In the genomic region with DNA sequence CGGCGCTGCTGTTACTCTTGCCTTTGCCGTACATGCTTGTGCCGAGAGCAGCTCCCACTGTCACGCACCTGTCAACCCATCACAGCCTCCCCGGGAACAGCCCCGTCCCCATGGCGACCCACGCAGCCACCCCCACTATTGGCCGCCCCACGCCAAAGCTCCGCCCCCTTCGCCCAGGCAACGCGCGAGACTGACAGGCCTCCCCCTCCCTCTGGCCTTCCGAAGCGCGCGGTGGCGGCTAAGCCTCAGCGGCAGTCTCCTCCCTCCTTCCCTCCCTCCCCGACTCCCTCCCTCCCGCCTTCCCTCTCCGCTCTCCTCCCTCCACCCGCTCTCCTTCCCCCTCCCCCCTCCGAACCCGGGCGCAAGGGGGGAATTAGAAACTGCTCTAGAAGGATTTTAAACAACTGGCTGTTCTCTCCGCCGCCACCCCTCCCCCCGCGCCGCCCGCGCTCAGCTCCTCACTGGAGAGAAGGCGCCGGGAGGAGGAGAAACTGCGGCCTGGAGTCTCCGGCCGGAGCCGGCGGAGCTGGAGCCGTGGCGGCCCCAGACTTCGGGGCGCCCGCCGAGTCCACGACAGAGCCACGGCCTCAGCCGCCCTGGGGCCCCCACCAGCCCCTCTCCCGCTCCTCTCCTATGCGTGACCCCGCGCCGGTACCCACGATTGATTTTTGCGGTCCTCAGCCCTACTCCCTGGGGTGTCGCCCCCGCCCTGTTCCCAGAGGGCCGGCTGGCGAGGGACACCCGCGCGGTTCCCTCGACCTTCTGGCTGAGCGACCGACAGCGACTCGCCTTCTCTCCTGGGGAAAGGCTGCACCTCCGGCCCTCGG, we compare ENCODE assay signal across 8 cellular contexts. TPM values are rescaled to one million over a fixed set of nuclear protein-coding genes. Genes with fewer than 3 reads are reported as not detected.
A peak's percentile ranks its signal among the peaks of the same experiment; 100 is the strongest.
DNase-seq lines count a peak whose midpoint lies in the region; ATAC-seq and TF ChIP-seq lines count a peak whose summit lies in the region.

Gene SSBP2, minus strand, starts transcription at position 89 of the 827 bp plus-strand sequence. Its CDS starts 55 bp downstream, at position 34.

- intact Hi-C loops in right lobe of liver (cut with DNase I) = loop anchor here in 1 of 2 donors (10.0 kb wide), 1 partner anchor 104 kb away; no protein-coding TSS in a partner anchor

- peak; percentile 91 for ATAC-seq in CD4-positive, CD25-positive, alpha-beta regulatory T cell (ENCODE audit: low read depth in 2 of 2)
- ATAC-seq in GM19397 (IDR thresholded peaks at IDR 0.05; ENCODE audit: unreplicated experiment) (peak; percentile 69), HG03565 (IDR thresholded peaks at IDR 0.05; ENCODE audit: unreplicated experiment) (peak; percentile 54), right lobe of liver (peak; percentile 94 to 97 (median 96))

- no peaks in the 10 kb centered on the region for H3K36me3 Mint-ChIP-seq in CD4-positive, CD25-positive, alpha-beta regulatory T cell

- H3K9me3 ChIP-seq in CD4-positive, CD25-positive, alpha-beta regulatory T cell (ENCODE audit: control insufficient read depth in 2 of 2, low read length in 2 of 2) = no peaks in the 10 kb centered on the region
- no peaks in the 10 kb centered on the region for H3K9me3 ChIP-seq in right lobe of liver

- peaks cover 37% of the 10 kb centered on the region for H3K27me3 Mint-ChIP-seq in CD4-positive, CD25-positive, alpha-beta regulatory T cell

- H3K4me3 ChIP-seq in CD4-positive, CD25-positive, alpha-beta regulatory T cell (ENCODE audit: low read depth, low read length) = peak within 1 kb of the TSS; percentile 48
- H3K4me3 ChIP-seq in right lobe of liver = peak within 1 kb of the TSS; percentile 70 to 73 (median 70)

- H3K4me1 ChIP-seq in CD4-positive, CD25-positive, alpha-beta regulatory T cell (ENCODE audit: control insufficient read depth, insufficient read depth, low read length, poor library complexity, severe bottlenecking) = peaks cover 17% of the 10 kb centered on the region
- H3K4me1 ChIP-seq in right lobe of liver = no peaks in the 10 kb centered on the region

- H3K4me1 Mint-ChIP-seq in CD4-positive, CD25-positive, alpha-beta regulatory T cell = peaks cover 16 to 27% (median 21%) of the 10 kb centered on the region in 4 donors

- 0% methylated on average over 10 of the region's 73 CpGs for WGBS in right lobe of liver (ENCODE audit: insufficient coverage, low coverage, low lambda C conversion rate, missing lambda C conversion rate)

- peak; percentile 44 for TF ChIP-seq POLR2A in right lobe of liver (IDR thresholded peaks at IDR 0.05)

- H3K27ac ChIP-seq in CD4-positive, CD25-positive, alpha-beta regulatory T cell (ENCODE audit: insufficient read depth, low read length, poor library complexity, severe bottlenecking) = peak within 1 kb of the TSS; percentile 79
- peak within 1 kb of the TSS; percentile 89 to 96 (median 90) for H3K27ac ChIP-seq in right lobe of liver

- no peak for TF ChIP-seq CTCF in right lobe of liver (IDR thresholded peaks at IDR 0.05)

- H3K36me3 ChIP-seq in CD4-positive, CD25-positive, alpha-beta regulatory T cell (ENCODE audit: control insufficient read depth, insufficient read depth, low read length) = no peaks in the 10 kb centered on the region
- H3K36me3 ChIP-seq in right lobe of liver = no peaks in the 10 kb centered on the region

- peaks cover 7% of the 10 kb centered on the region for H3K27me3 ChIP-seq in CD4-positive, CD25-positive, alpha-beta regulatory T cell (ENCODE audit: control insufficient read depth, insufficient read depth, low read length)
- no peaks in the 10 kb centered on the region for H3K27me3 ChIP-seq in right lobe of liver

- H3K4me3 Mint-ChIP-seq in CD4-positive, CD25-positive, alpha-beta regulatory T cell = peak within 1 kb of the TSS; percentile 95 to 98 (median 96)

- peak; percentile 99 for DNase-seq in CD4-positive, CD25-positive, alpha-beta regulatory T cell
- peak; percentile 99 for DNase-seq in NCI-H748 treated with DMSO at 0.1 percent for 48 hours (lab: John Stamatoyannopoulos, UW)
- DNase-seq in activated CD4-positive, alpha-beta T cell treated with anti-CD3 and anti-CD28 coated beads, Interleukin-2, amount 50 U/mL, for 48 hours = peak; percentile 98
- peak; percentile 98 to 99 for DNase-seq in dermis microvascular lymphatic vessel endothelial cell (ENCODE audit: low read depth in 2 of 2)
- peak; percentile 100 for DNase-seq in right lobe of liver
- DNase-seq in stimulated activated CD4-positive, alpha-beta T cell treated with anti-CD3 and anti-CD28 coated beads, Interleukin-4, amount 100 ng/mL, for 24 hours = peak; percentile 98

- H3K9me3 Mint-ChIP-seq in CD4-positive, CD25-positive, alpha-beta regulatory T cell = peaks cover 0 to 2% (median 0%) of the 10 kb centered on the region in 7 donors

- H3K27ac Mint-ChIP-seq in CD4-positive, CD25-positive, alpha-beta regulatory T cell = peak within 1 kb of the TSS; percentile 79 to 92 (median 91)

RNA-seq across cellular contexts. Expression of gene SSBP2, which starts in this region (rescaled TPM):
- 17.6 TPM for total RNA-seq in CD4-positive, CD25-positive, alpha-beta regulatory T cell
- polyA plus RNA-seq in CD4-positive, CD25-positive, alpha-beta regulatory T cell = 10 to 100 TPM; 27.9 to 43.0 (median 37.6) TPM
- total RNA-seq in dermis microvascular lymphatic vessel endothelial cell (9.0 and 21.7 TPM in 2 replicates), right lobe of liver (1 to 10 TPM; 2.0 to 4.8 (median 3.7) TPM)

Comparison
In these comparisons a context has a peak if more than half of its experiments do, and no peak if none do; other contexts are left out.
1. Peak in every context shown above with its lines: DNase-seq, ATAC-seq, H3K4me3 ChIP-seq and H3K27ac ChIP-seq.